ENCODE assay signal across 15 cellular contexts in genomic region chr4:145102619-145103018, GRCh38.
"Had no signal": no experiment of that assay in that cellular context is flagged by ENCODE, and none has a peak within 500 bp of the region (broad histone marks: within the 10 kb centered on the region; RNA-seq: fewer than 3 reads in every experiment).

No MANE protein-coding gene starts in this region.

- H3K9ac ChIP-seq: neural progenitor cell had no signal

- H3K27me3 ChIP-seq: gastrocnemius medialis, neural progenitor cell had no signal

- H3K27ac ChIP-seq: gastrocnemius medialis, neural progenitor cell had no signal

- H3K9me3 ChIP-seq: gastrocnemius medialis had no signal

- H2AFZ ChIP-seq: neural progenitor cell had no signal

- ATAC-seq: activated CD8-positive, alpha-beta T cell treated with anti-CD3 and anti-CD28 coated beads for 36 hours; gastrocnemius medialis; left ventricle myocardium superior; naive thymus-derived CD4-positive, alpha-beta T cell had no signal

- H3K4me2 ChIP-seq: neural progenitor cell had no signal

- H3K4me3 ChIP-seq: gastrocnemius medialis, neural progenitor cell had no signal

- DNase-seq: activated B cell treated with CpG ODN at 0.5 μM for 24 hours; activated CD4-positive, alpha-beta T cell treated with anti-CD3 and anti-CD28 coated beads for 48 hours; activated CD8-positive, alpha-beta T cell treated with anti-CD3 and anti-CD28 coated beads for 36 hours; activated naive CD4-positive, alpha-beta T cell treated with anti-CD3 and anti-CD28 coated beads for 36 hours; activated T-cell treated with anti-CD3 and anti-CD28 coated beads, Interleukin-2, amount 50 U/mL, for 24 hours; central memory CD4-positive, alpha-beta T cell; gastrocnemius medialis; immature natural killer cell; left ventricle myocardium superior; naive thymus-derived CD4-positive, alpha-beta T cell; stimulated activated CD4-positive, alpha-beta T cell treated with anti-CD3 and anti-CD28 coated beads, Interleukin-12 subunit alpha, Interleukin-12 subunit beta, amount 100 ng/mL, for 4 hours; stimulated activated CD4-positive, alpha-beta T cell treated with anti-CD3 and anti-CD28 coated beads, Interleukin-1b, Interleukin-23, amount 100 ng/mL, for 48 hours; stimulated activated CD8-positive, alpha-beta memory T cell treated with anti-CD3 and anti-CD28 coated beads, Interleukin-4, amount 100 ng/mL, for 48 hours; stimulated activated naive CD4-positive, alpha-beta T cell had no signal
